Comparison of ENCODE assay signal across 19 cellular contexts in the genomic region with DNA sequence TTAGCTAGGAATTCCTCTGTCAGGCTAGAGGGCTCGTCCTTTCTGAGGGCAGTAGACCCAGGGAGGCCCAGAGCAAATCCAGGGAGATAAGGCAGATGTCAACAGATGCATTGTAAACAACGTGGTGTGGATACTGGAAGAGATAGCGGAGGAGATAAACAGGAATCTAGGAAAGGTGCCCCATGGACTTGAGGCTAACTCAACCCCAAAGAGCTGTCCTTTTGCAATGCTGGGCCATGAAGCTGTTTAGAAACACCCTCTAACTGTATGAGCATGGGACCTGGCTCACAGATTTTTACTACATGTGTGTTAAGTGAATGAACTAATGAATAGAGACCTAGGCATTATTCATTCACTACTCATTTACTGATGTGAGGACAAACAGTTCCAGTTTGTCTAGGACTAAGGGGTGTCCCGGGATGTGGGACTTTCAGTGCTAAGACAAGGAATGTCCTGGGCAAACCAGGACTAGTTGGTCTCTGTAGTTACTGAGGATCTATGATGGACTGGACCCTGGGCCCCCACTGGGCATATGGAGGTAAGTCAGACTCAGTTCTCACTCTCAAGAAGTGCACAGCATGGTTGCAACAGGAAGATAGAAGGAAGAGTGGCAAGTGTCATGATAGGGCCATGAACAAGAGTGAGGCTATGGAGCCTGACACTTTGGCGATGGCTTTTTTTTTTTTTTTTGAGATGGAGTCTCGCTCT.
"Had no signal": no experiment of that assay in that cellular context is flagged by ENCODE, and none has a peak within 500 bp of the region (broad histone marks: within the 10 kb centered on the region; RNA-seq: fewer than 3 reads in every experiment).

No MANE protein-coding gene starts in this region.

- H3K27ac ChIP-seq: left lung, prostate gland, skin epidermis, upper lobe of right lung had no signal

- H3K27me3 ChIP-seq: body of pancreas, left lung, upper lobe of right lung had no signal

- H3K4me1 ChIP-seq: left lung, prostate gland, upper lobe of right lung had no signal

- H3K4me3 ChIP-seq: body of pancreas, left lung, prostate gland, skin epidermis, upper lobe of right lung had no signal

- H3K9me3 ChIP-seq: body of pancreas, prostate gland had no signal

- DNase-seq: activated B cell treated with CpG ODN at 0.5 μM for 24 hours; activated CD4-positive, alpha-beta T cell treated with anti-CD3 and anti-CD28 coated beads for 48 hours; activated CD8-positive, alpha-beta T cell treated with anti-CD3 and anti-CD28 coated beads for 36 hours; activated effector memory CD4-positive, alpha-beta T cell treated with anti-CD3 and anti-CD28 coated beads, Interleukin-2, amount 50 U/mL, for 16 hours; activated T-cell treated with anti-CD3 and anti-CD28 coated beads, Interleukin-2, amount 50 U/mL, for 48 hours; body of pancreas; cerebellar nuclear complex; dermis blood vessel endothelial cell; left lung; naive thymus-derived CD8-positive, alpha-beta T cell; occipital lobe; right cardiac atrium; stimulated activated CD4-positive, alpha-beta T cell treated with anti-CD3 and anti-CD28 coated beads, Interleukin-4, amount 100 ng/mL, for 4 hours; stimulated activated CD8-positive, alpha-beta memory T cell treated with anti-CD3 and anti-CD28 coated beads, Interleukin-4, amount 100 ng/mL, for 48 hours; stimulated activated naive CD4-positive, alpha-beta T cell treated with Interleukin-2 at 50 U/mL for 16 hours; T-helper 1 cell; upper lobe of right lung had no signal

- H3K36me3 ChIP-seq: left lung, prostate gland, upper lobe of right lung had no signal
